ENCODE assay signal across 18 cellular contexts in the genomic region with DNA sequence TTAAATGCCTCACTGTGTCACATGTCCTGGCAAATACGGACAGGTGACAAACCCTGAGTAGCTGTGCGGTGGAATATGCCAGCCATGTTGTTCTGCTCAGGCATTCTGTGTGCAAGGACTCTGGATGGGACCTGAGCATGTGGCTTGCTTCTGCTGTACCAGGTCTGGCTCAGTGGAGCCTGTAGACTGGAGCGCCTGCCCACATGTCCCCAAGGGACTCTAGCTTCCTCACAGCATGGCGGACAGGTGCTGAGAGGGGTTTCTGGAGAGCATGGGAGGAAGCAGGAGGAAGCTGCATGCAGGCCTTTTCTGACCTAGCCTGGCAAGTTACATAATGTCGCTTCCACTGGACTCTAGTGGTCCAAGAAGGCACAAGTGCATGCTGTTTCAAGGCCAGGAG.
"Had no signal": no experiment of that assay in that cellular context is flagged by ENCODE, and none has a peak within 500 bp of the region (broad histone marks: within the 10 kb centered on the region; RNA-seq: fewer than 3 reads in every experiment).

No MANE protein-coding gene starts in this region.

- H3K36me3 ChIP-seq: gastroesophageal sphincter, heart right ventricle, prostate gland, tibial artery had no signal

- DNase-seq: activated CD8-positive, alpha-beta memory T cell treated with anti-CD3 and anti-CD28 coated beads for 24 hours; activated CD8-positive, alpha-beta memory T cell treated with anti-CD3 and anti-CD28 coated beads, Interleukin-2, amount 50 U/mL, for 4 hours; activated gamma-delta T cell; activated naive CD4-positive, alpha-beta T cell treated with anti-CD3 and anti-CD28 coated beads, Interleukin-2, amount 50 U/mL, for 16 hours; activated naive CD8-positive, alpha-beta T cell treated with anti-CD3 and anti-CD28 coated beads, Interleukin-2, amount 50 U/mL, for 24 hours; activated T-cell treated with anti-CD3 and anti-CD28 coated beads, Interleukin-2, amount 50 U/mL, for 4 hours; heart right ventricle; left colon; stimulated activated CD4-positive, alpha-beta T cell treated with anti-CD3 and anti-CD28 coated beads, Interleukin-2, amount 100 ng/mL, for 24 hours; stimulated activated naive CD8-positive, alpha-beta T cell treated with anti-CD3 and anti-CD28 coated beads, Interleukin-15, amount 100 ng/mL, for 72 hours; T-helper 9 cell had no signal

- H3K9me3 ChIP-seq: gastroesophageal sphincter, prostate gland, tibial artery had no signal

- H3K27me3 ChIP-seq: gastroesophageal sphincter, heart right ventricle, tibial artery had no signal

- H3K4me1 ChIP-seq: gastroesophageal sphincter, heart right ventricle, prostate gland had no signal

- ATAC-seq: activated naive CD8-positive, alpha-beta T cell treated with anti-CD3 and anti-CD28 coated beads, Interleukin-2, amount 50 U/mL, for 24 hours; activated T-cell treated with anti-CD3 and anti-CD28 coated beads, Interleukin-2, amount 50 U/mL, for 4 hours; gastroesophageal sphincter; heart right ventricle; left colon; naive thymus-derived CD8-positive, alpha-beta T cell; stimulated activated effector memory CD8-positive, alpha-beta T cell treated with anti-CD3 and anti-CD28 coated beads, Interleukin-12 subunit alpha, Interleukin-12 subunit beta, amount 100 ng/mL, for 72 hours; stimulated activated naive CD8-positive, alpha-beta T cell treated with anti-CD3 and anti-CD28 coated beads, Interleukin-15, amount 100 ng/mL, for 72 hours; WTC11 had no signal

- H3K4me3 ChIP-seq: gastroesophageal sphincter, heart right ventricle, lung, prostate gland, tibial artery had no signal
